Comparison of ENCODE assay signal across 1 cellular context in genomic region chr12:111085100-111085499, GRCh38.
TF ChIP-seq lines count a peak whose summit lies in the region.

No MANE protein-coding gene starts in this region.

TF ChIP-seq in GM23338, 12 proteins besides CTCF, POLR2A, EP300 and RAD21:
- TF ChIP-seq, protein P1, sequence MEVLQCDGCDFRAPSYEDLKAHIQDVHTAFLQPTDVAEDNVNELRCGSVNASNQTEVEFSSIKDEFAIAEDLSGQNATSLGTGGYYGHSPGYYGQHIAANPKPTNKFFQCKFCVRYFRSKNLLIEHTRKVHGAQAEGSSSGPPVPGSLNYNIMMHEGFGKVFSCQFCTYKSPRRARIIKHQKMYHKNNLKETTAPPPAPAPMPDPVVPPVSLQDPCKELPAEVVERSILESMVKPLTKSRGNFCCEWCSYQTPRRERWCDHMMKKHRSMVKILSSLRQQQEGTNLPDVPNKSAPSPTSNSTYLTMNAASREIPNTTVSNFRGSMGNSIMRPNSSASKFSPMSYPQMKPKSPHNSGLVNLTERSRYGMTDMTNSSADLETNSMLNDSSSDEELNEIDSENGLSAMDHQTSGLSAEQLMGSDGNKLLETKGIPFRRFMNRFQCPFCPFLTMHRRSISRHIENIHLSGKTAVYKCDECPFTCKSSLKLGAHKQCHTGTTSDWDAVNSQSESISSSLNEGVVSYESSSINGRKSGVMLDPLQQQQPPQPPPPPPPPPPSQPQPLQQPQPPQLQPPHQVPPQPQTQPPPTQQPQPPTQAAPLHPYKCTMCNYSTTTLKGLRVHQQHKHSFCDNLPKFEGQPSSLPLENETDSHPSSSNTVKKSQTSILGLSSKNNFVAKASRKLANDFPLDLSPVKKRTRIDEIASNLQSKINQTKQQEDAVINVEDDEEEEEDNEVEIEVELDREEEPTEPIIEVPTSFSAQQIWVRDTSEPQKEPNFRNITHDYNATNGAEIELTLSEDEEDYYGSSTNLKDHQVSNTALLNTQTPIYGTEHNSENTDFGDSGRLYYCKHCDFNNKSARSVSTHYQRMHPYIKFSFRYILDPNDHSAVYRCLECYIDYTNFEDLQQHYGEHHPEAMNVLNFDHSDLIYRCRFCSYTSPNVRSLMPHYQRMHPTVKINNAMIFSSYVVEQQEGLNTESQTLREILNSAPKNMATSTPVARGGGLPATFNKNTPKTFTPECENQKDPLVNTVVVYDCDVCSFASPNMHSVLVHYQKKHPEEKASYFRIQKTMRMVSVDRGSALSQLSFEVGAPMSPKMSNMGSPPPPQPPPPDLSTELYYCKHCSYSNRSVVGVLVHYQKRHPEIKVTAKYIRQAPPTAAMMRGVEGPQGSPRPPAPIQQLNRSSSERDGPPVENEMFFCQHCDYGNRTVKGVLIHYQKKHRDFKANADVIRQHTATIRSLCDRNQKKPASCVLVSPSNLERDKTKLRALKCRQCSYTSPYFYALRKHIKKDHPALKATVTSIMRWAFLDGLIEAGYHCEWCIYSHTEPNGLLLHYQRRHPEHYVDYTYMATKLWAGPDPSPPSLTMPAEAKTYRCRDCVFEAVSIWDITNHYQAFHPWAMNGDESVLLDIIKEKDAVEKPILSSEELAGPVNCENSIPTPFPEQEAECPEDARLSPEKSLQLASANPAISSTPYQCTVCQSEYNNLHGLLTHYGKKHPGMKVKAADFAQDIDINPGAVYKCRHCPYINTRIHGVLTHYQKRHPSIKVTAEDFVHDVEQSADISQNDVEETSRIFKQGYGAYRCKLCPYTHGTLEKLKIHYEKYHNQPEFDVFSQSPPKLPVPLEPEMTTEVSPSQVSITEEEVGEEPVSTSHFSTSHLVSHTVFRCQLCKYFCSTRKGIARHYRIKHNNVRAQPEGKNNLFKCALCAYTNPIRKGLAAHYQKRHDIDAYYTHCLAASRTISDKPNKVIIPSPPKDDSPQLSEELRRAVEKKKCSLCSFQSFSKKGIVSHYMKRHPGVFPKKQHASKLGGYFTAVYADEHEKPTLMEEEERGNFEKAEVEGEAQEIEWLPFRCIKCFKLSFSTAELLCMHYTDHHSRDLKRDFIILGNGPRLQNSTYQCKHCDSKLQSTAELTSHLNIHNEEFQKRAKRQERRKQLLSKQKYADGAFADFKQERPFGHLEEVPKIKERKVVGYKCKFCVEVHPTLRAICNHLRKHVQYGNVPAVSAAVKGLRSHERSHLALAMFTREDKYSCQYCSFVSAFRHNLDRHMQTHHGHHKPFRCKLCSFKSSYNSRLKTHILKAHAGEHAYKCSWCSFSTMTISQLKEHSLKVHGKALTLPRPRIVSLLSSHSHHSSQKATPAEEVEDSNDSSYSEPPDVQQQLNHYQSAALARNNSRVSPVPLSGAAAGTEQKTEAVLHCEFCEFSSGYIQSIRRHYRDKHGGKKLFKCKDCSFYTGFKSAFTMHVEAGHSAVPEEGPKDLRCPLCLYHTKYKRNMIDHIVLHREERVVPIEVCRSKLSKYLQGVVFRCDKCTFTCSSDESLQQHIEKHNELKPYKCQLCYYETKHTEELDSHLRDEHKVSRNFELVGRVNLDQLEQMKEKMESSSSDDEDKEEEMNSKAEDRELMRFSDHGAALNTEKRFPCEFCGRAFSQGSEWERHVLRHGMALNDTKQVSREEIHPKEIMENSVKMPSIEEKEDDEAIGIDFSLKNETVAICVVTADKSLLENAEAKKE (CRISPR knock-in tag; IDR thresholded peaks at IDR 0.05): 0 out of 2 replicates have a peak, but pooled peaks have one; percentile 44
- TF ChIP-seq ETS1 (IDR thresholded peaks at IDR 0.05): no peak
